In genomic region chr2:112483821-112484220, GRCh38 we compare ENCODE assay signal across 1 cellular context.
A peak's percentile ranks its signal among the peaks of the same experiment; 100 is the strongest.
TF ChIP-seq lines count a peak whose summit lies in the region.

No MANE protein-coding gene starts in this region.

TF ChIP-seq in HepG2, 621 proteins besides CTCF, POLR2A, EP300 and RAD21:
- TF ChIP-seq ZNF317 (CRISPR knock-in tag; IDR thresholded peaks at IDR 0.05), result no peak
- TF ChIP-seq, protein P1, sequence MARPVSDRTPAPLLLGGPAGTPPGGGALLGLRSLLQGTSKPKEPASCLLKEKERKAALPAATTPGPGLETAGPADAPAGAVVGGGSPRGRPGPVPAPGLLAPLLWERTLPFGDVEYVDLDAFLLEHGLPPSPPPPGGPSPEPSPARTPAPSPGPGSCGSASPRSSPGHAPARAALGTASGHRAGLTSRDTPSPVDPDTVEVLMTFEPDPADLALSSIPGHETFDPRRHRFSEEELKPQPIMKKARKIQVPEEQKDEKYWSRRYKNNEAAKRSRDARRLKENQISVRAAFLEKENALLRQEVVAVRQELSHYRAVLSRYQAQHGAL (CRISPR knock-in tag; IDR thresholded peaks at IDR 0.05; ENCODE audit: not compliant biosample characterization), result peak; percentile 2
